In genomic region chr16:55667753-55668152, GRCh38 we compare ENCODE assay signal across 29 cellular contexts. TPM values are rescaled to one million over a fixed set of nuclear protein-coding genes. Genes with fewer than 3 reads are reported as not detected.
"Had no signal": no experiment of that assay in that cellular context is flagged by ENCODE, and none has a peak within 500 bp of the region (broad histone marks: within the 10 kb centered on the region; RNA-seq: fewer than 3 reads in every experiment).

No MANE protein-coding gene starts in this region.

- H3K27me3 ChIP-seq: brain microvascular endothelial cell, heart left ventricle, left lung, vagina had no signal

- H3K36me3 Mint-ChIP-seq: activated CD4-positive, alpha-beta memory T cell treated with anti-CD3 and anti-CD28 coated beads for 36 hours; natural killer cell treated with Interleukin-12 subunit alpha and Interleukin-12 subunit beta and Interleukin-15 and Interleukin-18, amount 100 ng/mL, for 72 hours had no signal

- H3K4me3 Mint-ChIP-seq: activated CD4-positive, alpha-beta memory T cell treated with anti-CD3 and anti-CD28 coated beads for 36 hours; activated CD4-positive, alpha-beta T cell treated with anti-CD3 and anti-CD28 coated beads, Interleukin-2, amount 10 ng/mL, durations not matched to agents 24 days and 14 days; activated T-helper 1 cell treated with anti-CD3 and anti-CD28 coated beads, Interleukin-12 subunit alpha, Interleukin-12 subunit beta, Interleukin-2, Interleukin-4 antibody, amounts not matched to agents 30 ng/mL and 10 ng/mL and 1 ng/mL, durations not matched to agents 14 hours and 24 hours and 36 hours; natural killer cell treated with Interleukin-12 subunit alpha and Interleukin-12 subunit beta and Interleukin-15 and Interleukin-18, amount 100 ng/mL, for 72 hours; T-helper 17 cell; type B pancreatic cell had no signal

- H3K9me3 Mint-ChIP-seq: activated CD4-positive, alpha-beta T cell treated with anti-CD3 and anti-CD28 coated beads, Interleukin-2, amount 10 ng/mL, durations not matched to agents 24 days and 14 days; activated T-helper 1 cell treated with anti-CD3 and anti-CD28 coated beads, Interleukin-12 subunit alpha, Interleukin-12 subunit beta, Interleukin-2, Interleukin-4 antibody, amounts not matched to agents 30 ng/mL and 10 ng/mL and 1 ng/mL, durations not matched to agents 14 hours and 24 hours and 36 hours; natural killer cell treated with Interleukin-12 subunit alpha and Interleukin-12 subunit beta and Interleukin-15 and Interleukin-18, amount 100 ng/mL, for 72 hours had no signal

- H3K27me3 Mint-ChIP-seq: activated CD4-positive, alpha-beta T cell treated with anti-CD3 and anti-CD28 coated beads, Interleukin-2, amount 10 ng/mL, durations not matched to agents 24 days and 14 days; type B pancreatic cell had no signal

- H3K4me3 ChIP-seq: heart left ventricle, left lung, lower lobe of right lung, mucosa of descending colon, thoracic aorta, vagina had no signal

- DNase-seq: activated CD4-positive, alpha-beta memory T cell treated with anti-CD3 and anti-CD28 coated beads for 36 hours; activated CD4-positive, alpha-beta T cell treated with anti-CD3 and anti-CD28 coated beads, Interleukin-2, amount 10 ng/mL, durations not matched to agents 24 days and 14 days; activated CD4-positive, CD25-positive, alpha-beta regulatory T cell treated with anti-CD3 and anti-CD28 coated beads, Interleukin-2, amount 50 U/mL, for 72 hours; activated CD8-positive, alpha-beta memory T cell treated with anti-CD3 and anti-CD28 coated beads, Interleukin-2, amount 50 U/mL, for 4 hours; activated gamma-delta T cell treated with Interleukin-2 at 50 U/mL for 16 hours; activated naive CD4-positive, alpha-beta T cell treated with anti-CD3 and anti-CD28 coated beads, Interleukin-2, amount 50 U/mL, for 16 hours; activated T-cell treated with anti-CD3 and anti-CD28 coated beads, Interleukin-2, amount 50 U/mL, for 1 hour; amniotic stem cell; central memory CD4-positive, alpha-beta T cell; heart left ventricle; kidney glomerular epithelial cell; left lung; lower lobe of right lung; mucosa of descending colon; right cardiac atrium; stimulated activated CD4-positive, alpha-beta T cell treated with anti-CD3 and anti-CD28 coated beads, Interleukin-2, amount 100 ng/mL, for 48 hours; stimulated activated naive CD4-positive, alpha-beta T cell treated with Interleukin-2 at 50 U/mL for 16 hours; T-helper 17 cell; WERI-Rb-1 had no signal

- H3K9me3 ChIP-seq: left lung, lower lobe of right lung, mucosa of descending colon, thoracic aorta, vagina had no signal

- H3K4me1 ChIP-seq: left lung, lower lobe of right lung had no signal

- H3K27ac Mint-ChIP-seq: activated CD4-positive, alpha-beta memory T cell treated with anti-CD3 and anti-CD28 coated beads for 36 hours; activated CD4-positive, alpha-beta T cell treated with anti-CD3 and anti-CD28 coated beads, Interleukin-2, amount 10 ng/mL, durations not matched to agents 24 days and 14 days; activated T-helper 1 cell treated with anti-CD3 and anti-CD28 coated beads, Interleukin-12 subunit alpha, Interleukin-12 subunit beta, Interleukin-2, Interleukin-4 antibody, amounts not matched to agents 30 ng/mL and 10 ng/mL and 1 ng/mL, durations not matched to agents 14 hours and 24 hours and 36 hours; natural killer cell treated with Interleukin-12 subunit alpha and Interleukin-12 subunit beta and Interleukin-15 and Interleukin-18, amount 100 ng/mL, for 72 hours; T-helper 17 cell had no signal

- H3K27ac ChIP-seq: brain microvascular endothelial cell, heart left ventricle, left lung, lower lobe of right lung, thoracic aorta, vagina, WERI-Rb-1 had no signal

- H3K4me1 Mint-ChIP-seq: activated CD4-positive, alpha-beta T cell treated with anti-CD3 and anti-CD28 coated beads, Interleukin-2, amount 10 ng/mL, durations not matched to agents 24 days and 14 days; T-helper 17 cell had no signal

- H3K36me3 ChIP-seq: brain microvascular endothelial cell, heart left ventricle, left lung, lower lobe of right lung, thoracic aorta, vagina, WERI-Rb-1 had no signal

RNA-seq across cellular contexts. Expression of gene SLC6A2, which starts 12.0 kb away (rescaled TPM):
- total RNA-seq: activated CD4-positive, alpha-beta memory T cell treated with anti-CD3 and anti-CD28 coated beads for 36 hours; activated CD4-positive, alpha-beta T cell treated with anti-CD3 and anti-CD28 coated beads, Interleukin-2, amount 10 ng/mL, durations not matched to agents 24 days and 14 days; activated CD8-positive, alpha-beta memory T cell treated with anti-CD3 and anti-CD28 coated beads for 36 hours; activated T-helper 1 cell treated with anti-CD3 and anti-CD28 coated beads, Interleukin-12 subunit alpha, Interleukin-12 subunit beta, Interleukin-2, Interleukin-4 antibody, amounts not matched to agents 30 ng/mL and 10 ng/mL and 1 ng/mL, durations not matched to agents 14 hours and 24 hours and 36 hours; astrocyte; left lung; lower lobe of right lung; myocyte; natural killer cell treated with Interleukin-12 subunit alpha and Interleukin-12 subunit beta and Interleukin-15 and Interleukin-18, amount 100 ng/mL, for 72 hours; pulmonary artery endothelial cell; right cardiac atrium; T-helper 17 cell had no signal
- polyA plus RNA-seq: heart left ventricle, right cardiac atrium had no signal
